Comparison of ENCODE assay signal across 8 cellular contexts in the genomic region with DNA sequence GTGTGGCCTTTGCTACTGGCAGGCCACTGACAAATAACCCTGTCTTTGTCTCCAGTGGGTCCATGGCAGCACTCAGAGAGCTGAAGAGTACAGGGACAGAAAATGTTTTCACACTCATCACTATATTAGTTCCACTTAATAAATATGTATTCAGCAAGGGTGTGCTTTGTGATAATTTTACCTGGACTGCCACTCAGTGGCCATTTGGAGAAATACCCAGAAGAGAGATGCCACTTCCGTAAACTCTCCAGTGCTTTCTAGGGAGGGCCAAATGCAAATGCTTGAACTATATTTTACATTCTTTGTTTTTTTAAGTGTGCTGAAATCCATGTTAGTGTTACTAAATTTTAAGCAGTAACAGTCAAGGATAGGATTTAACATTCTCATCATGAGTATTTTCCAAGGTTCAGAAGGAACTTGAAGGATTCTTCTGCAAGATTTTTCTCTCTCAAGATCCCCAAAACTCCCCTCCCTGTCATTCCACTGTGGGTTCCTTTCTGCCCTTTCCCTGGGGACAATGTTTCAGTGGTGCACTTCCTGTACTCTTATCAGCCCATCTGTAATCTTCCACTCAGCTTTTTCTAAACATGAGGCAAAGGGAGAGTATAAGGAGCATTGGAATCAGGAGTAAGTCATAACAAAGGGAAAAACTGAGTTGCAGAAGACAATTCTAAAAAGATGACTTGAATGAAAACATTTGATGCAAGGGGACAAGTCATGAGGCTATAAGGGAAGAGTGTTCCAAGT. TPM values are rescaled to one million over a fixed set of nuclear protein-coding genes. Genes with fewer than 3 reads are reported as not detected.
DNase-seq lines count a peak whose midpoint lies in the region; ATAC-seq and TF ChIP-seq lines count a peak whose summit lies in the region.

No MANE protein-coding gene starts in this region.

- TF ChIP-seq EP300 in Ishikawa (IDR thresholded peaks at IDR 0.05; ENCODE audit: borderline replicate concordance) = no peak

- no peaks in the 10 kb centered on the region for H3K9me3 Mint-ChIP-seq in activated T-cell treated with anti-CD3 and anti-CD28 coated beads, Interleukin-2, amount 50 U/mL, for 4 hours

- H3K27me3 Mint-ChIP-seq in activated T-cell treated with anti-CD3 and anti-CD28 coated beads, Interleukin-2, amount 50 U/mL, for 4 hours (ENCODE audit: low read depth) = no peaks in the 10 kb centered on the region

- no peak overlapping the region for H3K4me3 Mint-ChIP-seq in activated T-cell treated with anti-CD3 and anti-CD28 coated beads, Interleukin-2, amount 50 U/mL, for 4 hours

- no peak for TF ChIP-seq POLR2A in breast epithelium (IDR thresholded peaks at IDR 0.05)

- no peak overlapping the region for H3K27ac ChIP-seq in breast epithelium
- H3K27ac ChIP-seq in osteoblast (ENCODE audit: low read depth, low read length) = no peak overlapping the region

- peak; percentile 75 for TF ChIP-seq RAD21 in Ishikawa (IDR thresholded peaks at IDR 0.05; ENCODE audit: low read depth)

- no peaks in the 10 kb centered on the region for H3K4me1 ChIP-seq in breast epithelium
- H3K4me1 ChIP-seq in osteoblast (ENCODE audit: insufficient read depth, low read length) = no peaks in the 10 kb centered on the region

- H4K20me1 ChIP-seq in osteoblast (ENCODE audit: insufficient read depth, low read length) = no peaks in the 10 kb centered on the region

- H3K4me2 ChIP-seq in osteoblast (ENCODE audit: insufficient read depth, low read length) = no peak overlapping the region

- H2AFZ ChIP-seq in osteoblast (ENCODE audit: low read length) = no peak overlapping the region

- H3K4me3 ChIP-seq in breast epithelium = no peak overlapping the region
- no peak overlapping the region for H3K4me3 ChIP-seq in osteoblast (ENCODE audit: insufficient read depth, low read length)

- no peaks in the 10 kb centered on the region for H3K4me1 Mint-ChIP-seq in activated T-cell treated with anti-CD3 and anti-CD28 coated beads, Interleukin-2, amount 50 U/mL, for 4 hours (ENCODE audit: low read depth)

- TF ChIP-seq CTCF in breast epithelium (IDR thresholded peaks at IDR 0.05) (peak in 2 of 3 donors; percentile 20 to 25), osteoblast (IDR thresholded peaks at IDR 0.05; ENCODE audit: extremely low read depth, low read depth, low read length) (peak; percentile 21)

- H3K9me3 ChIP-seq in breast epithelium (no peaks in the 10 kb centered on the region), osteoblast (ENCODE audit: low read depth, low read length) (no peaks in the 10 kb centered on the region)

- ATAC-seq in activated T-cell treated with anti-CD3 and anti-CD28 coated beads, Interleukin-2, amount 50 U/mL, for 4 hours = no peak

- H3K36me3 ChIP-seq in breast epithelium (no peaks in the 10 kb centered on the region), osteoblast (ENCODE audit: insufficient read depth, low read length) (no peaks in the 10 kb centered on the region)

- intact Hi-C loops in breast epithelium (cut with DNase I; ENCODE audit: low total_unique reads) = no loop called here

- no peaks in the 10 kb centered on the region for H3K79me2 ChIP-seq in osteoblast (ENCODE audit: insufficient read depth, low read length)

- DNase-seq in DMS 273 (lab: John Stamatoyannopoulos, UW; ENCODE audit: unreplicated experiment) (peak; percentile 60), DMS 273 treated with DMSO at 0.1 percent for 48 hours (lab: John Stamatoyannopoulos, UW) (no peak), breast epithelium (ENCODE audit: low spot score in 2 of 2) (no peak), osteoblast (ENCODE audit: insufficient read length, low spot score, missing footprints) (no peak), KG1 (lab: John Stamatoyannopoulos, UW) (no peak), NCI-H524 treated with DMSO at 0.1 percent for 48 hours (lab: John Stamatoyannopoulos, UW) (no peak)
- no peak for DNase-seq in activated T-cell treated with anti-CD3 and anti-CD28 coated beads, Interleukin-2, amount 50 U/mL, for 4 hours

- peaks cover 0 to 42% of the 10 kb centered on the region in 2 donors for H3K27me3 ChIP-seq in breast epithelium
- H3K27me3 ChIP-seq in osteoblast (ENCODE audit: insufficient read depth, low read length) = peaks cover 11% of the 10 kb centered on the region

- no peaks in the 10 kb centered on the region for H3K36me3 Mint-ChIP-seq in activated T-cell treated with anti-CD3 and anti-CD28 coated beads, Interleukin-2, amount 50 U/mL, for 4 hours (ENCODE audit: insufficient read depth)

TF ChIP-seq in Ishikawa, 13 proteins besides CTCF, POLR2A, EP300 and RAD21:
- TF ChIP-seq TEAD4 (IDR thresholded peaks at IDR 0.05) (no peak), NFIC (IDR thresholded peaks at IDR 0.05) (no peak), FOXM1 (IDR thresholded peaks at IDR 0.05; ENCODE audit: borderline replicate concordance, low read depth) (no peak), CREB1 (IDR thresholded peaks at IDR 0.05; ENCODE audit: low read depth) (no peak), TCF12 (IDR thresholded peaks at IDR 0.05; ENCODE audit: low read depth) (no peak), TAF1 (IDR thresholded peaks at IDR 0.05; ENCODE audit: low read depth) (no peak), CEBPB (IDR thresholded peaks at IDR 0.05) (no peak), EGR1 (IDR thresholded peaks at IDR 0.05) (no peak), ZBTB7A (IDR thresholded peaks at IDR 0.05; ENCODE audit: low read depth) (no peak), YY1 (IDR thresholded peaks at IDR 0.05; ENCODE audit: low read depth) (no peak)
- TF ChIP-seq, protein P1, sequence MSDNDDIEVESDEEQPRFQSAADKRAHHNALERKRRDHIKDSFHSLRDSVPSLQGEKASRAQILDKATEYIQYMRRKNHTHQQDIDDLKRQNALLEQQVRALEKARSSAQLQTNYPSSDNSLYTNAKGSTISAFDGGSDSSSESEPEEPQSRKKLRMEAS (IDR thresholded peaks at IDR 0.05) = no peak
- TF ChIP-seq, protein P2, sequence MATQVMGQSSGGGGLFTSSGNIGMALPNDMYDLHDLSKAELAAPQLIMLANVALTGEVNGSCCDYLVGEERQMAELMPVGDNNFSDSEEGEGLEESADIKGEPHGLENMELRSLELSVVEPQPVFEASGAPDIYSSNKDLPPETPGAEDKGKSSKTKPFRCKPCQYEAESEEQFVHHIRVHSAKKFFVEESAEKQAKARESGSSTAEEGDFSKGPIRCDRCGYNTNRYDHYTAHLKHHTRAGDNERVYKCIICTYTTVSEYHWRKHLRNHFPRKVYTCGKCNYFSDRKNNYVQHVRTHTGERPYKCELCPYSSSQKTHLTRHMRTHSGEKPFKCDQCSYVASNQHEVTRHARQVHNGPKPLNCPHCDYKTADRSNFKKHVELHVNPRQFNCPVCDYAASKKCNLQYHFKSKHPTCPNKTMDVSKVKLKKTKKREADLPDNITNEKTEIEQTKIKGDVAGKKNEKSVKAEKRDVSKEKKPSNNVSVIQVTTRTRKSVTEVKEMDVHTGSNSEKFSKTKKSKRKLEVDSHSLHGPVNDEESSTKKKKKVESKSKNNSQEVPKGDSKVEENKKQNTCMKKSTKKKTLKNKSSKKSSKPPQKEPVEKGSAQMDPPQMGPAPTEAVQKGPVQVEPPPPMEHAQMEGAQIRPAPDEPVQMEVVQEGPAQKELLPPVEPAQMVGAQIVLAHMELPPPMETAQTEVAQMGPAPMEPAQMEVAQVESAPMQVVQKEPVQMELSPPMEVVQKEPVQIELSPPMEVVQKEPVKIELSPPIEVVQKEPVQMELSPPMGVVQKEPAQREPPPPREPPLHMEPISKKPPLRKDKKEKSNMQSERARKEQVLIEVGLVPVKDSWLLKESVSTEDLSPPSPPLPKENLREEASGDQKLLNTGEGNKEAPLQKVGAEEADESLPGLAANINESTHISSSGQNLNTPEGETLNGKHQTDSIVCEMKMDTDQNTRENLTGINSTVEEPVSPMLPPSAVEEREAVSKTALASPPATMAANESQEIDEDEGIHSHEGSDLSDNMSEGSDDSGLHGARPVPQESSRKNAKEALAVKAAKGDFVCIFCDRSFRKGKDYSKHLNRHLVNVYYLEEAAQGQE (IDR thresholded peaks at IDR 0.05; ENCODE audit: low read depth) = no peak
- TF ChIP-seq, protein P3, sequence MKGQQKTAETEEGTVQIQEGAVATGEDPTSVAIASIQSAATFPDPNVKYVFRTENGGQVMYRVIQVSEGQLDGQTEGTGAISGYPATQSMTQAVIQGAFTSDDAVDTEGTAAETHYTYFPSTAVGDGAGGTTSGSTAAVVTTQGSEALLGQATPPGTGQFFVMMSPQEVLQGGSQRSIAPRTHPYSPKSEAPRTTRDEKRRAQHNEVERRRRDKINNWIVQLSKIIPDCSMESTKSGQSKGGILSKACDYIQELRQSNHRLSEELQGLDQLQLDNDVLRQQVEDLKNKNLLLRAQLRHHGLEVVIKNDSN (IDR thresholded peaks at IDR 0.05) = no peak

RNA-seq across cellular contexts. Expression of a gene that starts 46.0 kb away (rescaled TPM):
- total RNA-seq in breast epithelium = not detected
- total RNA-seq in osteoblast = not detected in 2 replicates
- total RNA-seq in activated T-cell treated with anti-CD3 and anti-CD28 coated beads, Interleukin-2, amount 50 U/mL, for 4 hours = not detected
